18 cellular contexts compared by ENCODE assay signal in the genomic region with DNA sequence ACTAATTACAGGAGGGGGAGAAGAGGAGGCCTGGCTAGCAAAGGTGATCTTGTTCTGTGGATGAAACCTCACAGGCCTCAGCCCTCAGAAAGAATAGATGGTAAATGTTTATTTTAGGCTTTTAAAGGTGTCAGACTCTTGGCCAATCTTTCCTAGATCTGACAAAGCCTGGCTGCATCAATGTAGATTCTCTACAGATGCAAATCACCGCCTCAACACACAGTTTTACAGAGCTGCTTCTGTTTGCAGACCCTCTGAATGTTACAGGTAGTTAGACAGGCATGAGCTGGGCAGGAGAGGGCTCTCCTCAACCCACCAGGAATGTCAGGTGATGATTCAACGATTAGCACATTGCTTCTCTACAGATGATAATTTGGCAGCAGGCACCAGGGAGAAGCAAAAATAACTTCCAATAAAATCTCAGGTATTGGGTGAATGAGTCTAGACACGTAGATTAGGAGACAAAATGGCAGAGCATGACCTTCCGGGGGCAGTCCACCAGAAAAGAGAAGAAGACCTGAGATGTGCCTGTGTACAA.
DNase-seq lines count a peak whose midpoint lies in the region; ATAC-seq, FAIRE-seq and TF ChIP-seq lines count a peak whose summit lies in the region.
"Had no signal": no experiment of that assay in that cellular context is flagged by ENCODE, and none has a peak within 500 bp of the region (broad histone marks: within the 10 kb centered on the region; RNA-seq: fewer than 3 reads in every experiment).

No MANE protein-coding gene starts in this region.

- FAIRE-seq in bronchial epithelial cell (lab: Jason Lieb, UNC) (no peak), H54 (lab: Jason Lieb, UNC) (no peak)
- FAIRE-seq: GM19239, HTR-8/SVneo had no signal

- H3K79me2 ChIP-seq in GM23338 (replicated peaks; ENCODE audit: insufficient read depth) (no peaks in the 10 kb centered on the region), mesendoderm (ENCODE audit: control insufficient read depth, insufficient read depth, low read length) (no peaks in the 10 kb centered on the region)

- peaks cover 18% of the 10 kb centered on the region; the same call in 2 of the 3 replicates for H3K4me1 Mint-ChIP-seq in GM23338
- H3K4me1 Mint-ChIP-seq: B cell had no signal

- H3K4me3 Mint-ChIP-seq in GM23338: no peak overlapping the region
- H3K4me3 Mint-ChIP-seq: B cell; CD8-positive, alpha-beta T cell; H9 had no signal

- H3K4me3 ChIP-seq in GM23338: no peak overlapping the region
- H3K4me3 ChIP-seq in bronchial epithelial cell (ENCODE audit: low read depth, low read length): no peak overlapping the region
- H3K4me3 ChIP-seq in mesendoderm (ENCODE audit: low read length): no peak overlapping the region
- H3K4me3 ChIP-seq: BLaER1 treated with 17β-estradiol and CSF1 and Interleukin-3, amounts not matched to agents 10 nM and 100 nM; GM23248 had no signal

- H4K20me1 ChIP-seq in GM23338 (replicated peaks; ENCODE audit: insufficient read depth): no peaks in the 10 kb centered on the region
- H4K20me1 ChIP-seq: BLaER1 treated with 17β-estradiol and CSF1 and Interleukin-3, amounts not matched to agents 10 nM and 100 nM had no signal

- H4K5ac ChIP-seq in mesendoderm (ENCODE audit: low read length): no peak overlapping the region

- no peak for TF ChIP-seq POLR2A in H54 (IDR thresholded peaks at IDR 0.05; ENCODE audit: low read depth, low read length)

- 0 out of 2 replicates have a peak overlapping the region, but pooled peaks have one; percentile 52 for H2AFZ ChIP-seq in GM23338
- H2AFZ ChIP-seq: GM23248 had no signal

- H3K23ac ChIP-seq in mesendoderm (ENCODE audit: low read length): no peak overlapping the region

- H3K27ac Mint-ChIP-seq in GM23338: no peak overlapping the region
- H3K27ac Mint-ChIP-seq: B cell; CD8-positive, alpha-beta T cell; H9 had no signal

- peak overlapping the region; percentile 51 for H3K56ac ChIP-seq in mesendoderm (ENCODE audit: low read length)

- no peak overlapping the region for H2AK5ac ChIP-seq in mesendoderm (ENCODE audit: low read length)

- H2BK15ac ChIP-seq in mesendoderm (replicated peaks; ENCODE audit: low read depth): no peak overlapping the region

- no peaks in the 10 kb centered on the region for H3K9me2 ChIP-seq in GM23338 (ENCODE audit: insufficient read depth)

- H3K18ac ChIP-seq in mesendoderm (ENCODE audit: low read length): peak overlapping the region; percentile 34

- no peaks in the 10 kb centered on the region for H3F3A ChIP-seq in GM23338 (replicated peaks; ENCODE audit: low read depth)

- ATAC-seq in GM23338 (no peak), foreskin keratinocyte (peak; percentile 37), GM18520 (IDR thresholded peaks at IDR 0.05; ENCODE audit: unreplicated experiment) (no peak)
- ATAC-seq: CD8-positive, alpha-beta T cell had no signal

- H3K4me1 ChIP-seq in GM23338 (ENCODE audit: insufficient read depth): peaks cover 9% of the 10 kb centered on the region
- peaks cover 15% of the 10 kb centered on the region for H3K4me1 ChIP-seq in foreskin keratinocyte
- peaks cover 5% of the 10 kb centered on the region for H3K4me1 ChIP-seq in mesendoderm (ENCODE audit: control insufficient read depth, low read depth, low read length)
- H3K4me1 ChIP-seq: BLaER1 treated with 17β-estradiol and CSF1 and Interleukin-3, amounts not matched to agents 10 nM and 100 nM had no signal

- no peaks in the 10 kb centered on the region for H3K9me3 Mint-ChIP-seq in GM23338
- H3K9me3 Mint-ChIP-seq: H9 had no signal

- H3K9ac ChIP-seq in mesendoderm (ENCODE audit: low read length): no peak overlapping the region
- H3K9ac ChIP-seq: BLaER1 treated with 17β-estradiol and CSF1 and Interleukin-3, amounts not matched to agents 10 nM and 100 nM; GM23248 had no signal

- H3K27me3 ChIP-seq in GM23338 (ENCODE audit: insufficient read depth): no peaks in the 10 kb centered on the region
- H3K27me3 ChIP-seq in bronchial epithelial cell (ENCODE audit: control insufficient read depth, insufficient read depth, low read length): no peaks in the 10 kb centered on the region
- H3K27me3 ChIP-seq in foreskin keratinocyte: no peaks in the 10 kb centered on the region
- no peaks in the 10 kb centered on the region for H3K27me3 ChIP-seq in mesendoderm (ENCODE audit: insufficient read depth, low read length, poor library complexity)
- H3K27me3 ChIP-seq: BLaER1 treated with 17β-estradiol and CSF1 and Interleukin-3, amounts not matched to agents 10 nM and 100 nM had no signal

- H3K27ac ChIP-seq in GM23338 (ENCODE audit: low read depth): no peak overlapping the region
- H3K27ac ChIP-seq in foreskin keratinocyte: no peak overlapping the region
- H3K27ac ChIP-seq in mesendoderm (ENCODE audit: low read depth, low read length): peak overlapping the region; percentile 48
- H3K27ac ChIP-seq: BLaER1 treated with 17β-estradiol and CSF1 and Interleukin-3, amounts not matched to agents 10 nM and 100 nM; GM23248 had no signal

- no peak overlapping the region for H2BK120ac ChIP-seq in mesendoderm (ENCODE audit: low read depth, low read length)

- H3K4ac ChIP-seq in mesendoderm (ENCODE audit: low read depth, low read length): no peak overlapping the region

- no peaks in the 10 kb centered on the region for H3K27me3 Mint-ChIP-seq in GM23338 (ENCODE audit: insufficient read depth, low read depth, poor library complexity)

- DNase-seq in GM23338 (ENCODE audit: low spot score): no peak
- DNase-seq in bronchial epithelial cell (ENCODE audit: low read depth): peak; percentile 68
- DNase-seq in foreskin keratinocyte: peak; percentile 51 to 64
- peak; percentile 78 for DNase-seq in mesendoderm
- no peak for DNase-seq in H54 (ENCODE audit: insufficient read length, low spot score)
- no peak for DNase-seq in retina
- DNase-seq: Calu3; CD8-positive, alpha-beta T cell; DMS79 treated with DMSO at 0.1 percent for 48 hours; GF-D8; GM23248; H9; IMR-90 had no signal

- H3K36me3 Mint-ChIP-seq in GM23338 (ENCODE audit: low read depth): no peaks in the 10 kb centered on the region
- H3K36me3 Mint-ChIP-seq: CD8-positive, alpha-beta T cell had no signal

- no CpG with 5 or more reads among the region's 4 CpGs for WGBS in mesendoderm (ENCODE audit: extremely low coverage, insufficient coverage, low lambda C conversion rate)

- H3K4me2 ChIP-seq in GM23338: no peak overlapping the region
- H3K4me2 ChIP-seq in mesendoderm (ENCODE audit: low read length): no peak overlapping the region
- H3K4me2 ChIP-seq: BLaER1 treated with 17β-estradiol and CSF1 and Interleukin-3, amounts not matched to agents 10 nM and 100 nM had no signal

- no peaks in the 10 kb centered on the region for H3K36me3 ChIP-seq in GM23338 (ENCODE audit: insufficient read depth)
- no peaks in the 10 kb centered on the region for H3K36me3 ChIP-seq in bronchial epithelial cell (ENCODE audit: control insufficient read depth, insufficient read depth, low read length)
- no peaks in the 10 kb centered on the region for H3K36me3 ChIP-seq in mesendoderm (ENCODE audit: control insufficient read depth, insufficient read depth, low read length)
- H3K36me3 ChIP-seq: BLaER1 treated with 17β-estradiol and CSF1 and Interleukin-3, amounts not matched to agents 10 nM and 100 nM had no signal

- H4K8ac ChIP-seq in mesendoderm (ENCODE audit: low read depth, low read length): no peak overlapping the region

- TF ChIP-seq CTCF in GM23338 (conservative IDR thresholded peaks at IDR 0.05; ENCODE audit: low read depth in 2 of 2) (no peak), bronchial epithelial cell (IDR thresholded peaks at IDR 0.05; ENCODE audit: insufficient read depth, low read length, severe bottlenecking) (no peak), foreskin keratinocyte (conservative IDR thresholded peaks at IDR 0.05) (no peak)

- H2BK5ac ChIP-seq in mesendoderm (ENCODE audit: low read length): peak overlapping the region; percentile 54

- H3K79me1 ChIP-seq in mesendoderm (ENCODE audit: low read length): no peaks in the 10 kb centered on the region

TF ChIP-seq in GM23338, 12 proteins besides CTCF, POLR2A, EP300 and RAD21:
- no peak for TF ChIP-seq STAT1 (IDR thresholded peaks at IDR 0.05; ENCODE audit: unreplicated experiment)
- TF ChIP-seq, protein P1, sequence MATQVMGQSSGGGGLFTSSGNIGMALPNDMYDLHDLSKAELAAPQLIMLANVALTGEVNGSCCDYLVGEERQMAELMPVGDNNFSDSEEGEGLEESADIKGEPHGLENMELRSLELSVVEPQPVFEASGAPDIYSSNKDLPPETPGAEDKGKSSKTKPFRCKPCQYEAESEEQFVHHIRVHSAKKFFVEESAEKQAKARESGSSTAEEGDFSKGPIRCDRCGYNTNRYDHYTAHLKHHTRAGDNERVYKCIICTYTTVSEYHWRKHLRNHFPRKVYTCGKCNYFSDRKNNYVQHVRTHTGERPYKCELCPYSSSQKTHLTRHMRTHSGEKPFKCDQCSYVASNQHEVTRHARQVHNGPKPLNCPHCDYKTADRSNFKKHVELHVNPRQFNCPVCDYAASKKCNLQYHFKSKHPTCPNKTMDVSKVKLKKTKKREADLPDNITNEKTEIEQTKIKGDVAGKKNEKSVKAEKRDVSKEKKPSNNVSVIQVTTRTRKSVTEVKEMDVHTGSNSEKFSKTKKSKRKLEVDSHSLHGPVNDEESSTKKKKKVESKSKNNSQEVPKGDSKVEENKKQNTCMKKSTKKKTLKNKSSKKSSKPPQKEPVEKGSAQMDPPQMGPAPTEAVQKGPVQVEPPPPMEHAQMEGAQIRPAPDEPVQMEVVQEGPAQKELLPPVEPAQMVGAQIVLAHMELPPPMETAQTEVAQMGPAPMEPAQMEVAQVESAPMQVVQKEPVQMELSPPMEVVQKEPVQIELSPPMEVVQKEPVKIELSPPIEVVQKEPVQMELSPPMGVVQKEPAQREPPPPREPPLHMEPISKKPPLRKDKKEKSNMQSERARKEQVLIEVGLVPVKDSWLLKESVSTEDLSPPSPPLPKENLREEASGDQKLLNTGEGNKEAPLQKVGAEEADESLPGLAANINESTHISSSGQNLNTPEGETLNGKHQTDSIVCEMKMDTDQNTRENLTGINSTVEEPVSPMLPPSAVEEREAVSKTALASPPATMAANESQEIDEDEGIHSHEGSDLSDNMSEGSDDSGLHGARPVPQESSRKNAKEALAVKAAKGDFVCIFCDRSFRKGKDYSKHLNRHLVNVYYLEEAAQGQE (IDR thresholded peaks at IDR 0.05; ENCODE audit: unreplicated experiment): no peak
TF ChIP-seq in GM23338: peak in this region for 0.

Comparison
In these comparisons a context has a peak if more than half of its experiments do, and no peak if none do; other contexts are left out.
1. DNase-seq: peak in bronchial epithelial cell (single experiment), foreskin keratinocyte (2 of 2) and mesendoderm (single experiment); none in GM23338 (single experiment), H54 (single experiment) and retina (single experiment).